ENCODE assay signal across 8 cellular contexts in the genomic region with DNA sequence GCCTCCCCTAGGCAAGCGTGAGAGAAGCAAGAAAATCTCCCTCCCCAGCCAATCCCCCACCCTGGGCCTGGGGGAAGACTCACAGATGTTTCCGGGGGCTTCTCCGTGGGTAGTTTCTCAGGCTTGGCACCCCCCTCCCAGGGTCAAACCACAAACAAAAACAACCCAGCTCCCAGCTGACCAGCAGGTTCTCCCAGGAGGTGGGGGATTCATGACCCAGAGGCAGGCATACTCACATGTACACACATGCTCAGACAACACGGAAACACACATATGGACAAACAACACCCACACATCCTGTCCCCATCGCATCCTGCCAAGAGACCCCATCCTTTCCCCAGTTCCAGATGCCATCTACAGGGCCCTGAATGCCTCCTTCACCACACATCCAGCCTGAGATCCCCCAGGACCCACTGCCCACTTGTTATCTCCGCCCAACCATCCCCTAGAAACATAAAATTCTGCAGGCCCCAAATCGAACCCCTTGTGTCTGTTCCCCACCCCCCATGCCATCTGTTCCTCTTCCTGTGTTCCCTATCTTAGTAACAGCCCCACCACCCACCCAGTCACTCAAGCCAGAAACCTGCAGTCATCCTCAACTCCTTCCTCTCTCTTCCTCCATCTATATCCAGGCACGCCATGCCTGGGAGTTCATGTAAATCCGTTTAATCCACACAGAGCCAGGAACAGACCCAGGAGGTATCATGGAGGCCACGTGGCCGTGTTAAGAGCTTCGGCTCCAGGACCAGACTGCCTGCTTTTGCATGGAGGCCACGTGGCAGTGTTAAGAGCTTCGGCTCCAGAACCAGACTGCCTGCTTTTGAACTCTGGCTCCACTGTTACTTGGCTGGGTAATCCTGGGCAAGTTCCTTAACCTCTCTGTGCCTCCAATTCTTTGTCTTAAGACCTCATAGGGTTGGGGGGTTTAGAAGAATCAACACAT. TPM values are rescaled to one million over a fixed set of nuclear protein-coding genes. Genes with fewer than 3 reads are reported as not detected.
DNase-seq lines count a peak whose midpoint lies in the region; ATAC-seq and TF ChIP-seq lines count a peak whose summit lies in the region.

No MANE protein-coding gene starts in this region.

- ATAC-seq in heart right ventricle (no peak), left ventricle myocardium superior (no peak), HG02885 (IDR thresholded peaks at IDR 0.05; ENCODE audit: poor library complexity, unreplicated experiment) (peak; percentile 14)

- peak overlapping the region; percentile 99 for H3K27ac Mint-ChIP-seq in osteocyte (ENCODE audit: unreplicated experiment)

- peak overlapping the region; percentile 70 for H3K4me3 Mint-ChIP-seq in osteocyte (ENCODE audit: unreplicated experiment)

- H3K9me2 ChIP-seq in SU-DHL-6 (replicated peaks; ENCODE audit: insufficient read depth, low read length) = no peaks in the 10 kb centered on the region

- no peaks in the 10 kb centered on the region; the same call in 1 of the 2 replicates for H3K79me2 ChIP-seq in SU-DHL-6 (ENCODE audit: insufficient read depth, low read length)

- H3K27me3 Mint-ChIP-seq in osteocyte (ENCODE audit: unreplicated experiment) = no peaks in the 10 kb centered on the region

- H3K4me1 ChIP-seq in heart right ventricle (peaks cover 43 to 84% (median 69%) of the 10 kb centered on the region in 9 donors), endocrine pancreas (ENCODE audit: control insufficient read depth, insufficient read depth, low read length) (peaks cover 17% of the 10 kb centered on the region)

- DNase-seq in heart right ventricle (no peak), left ventricle myocardium superior (no peak), osteocyte (ENCODE audit: extremely low spot score, unreplicated experiment) (no peak), mesenteric fat pad (ENCODE audit: low spot score) (no peak), H4 (ENCODE audit: low spot score) (no peak)

- H3K27ac ChIP-seq in heart right ventricle (peak overlapping the region in 9 of 10 donors; percentile 24 to 100 (median 77)), SU-DHL-6 (ENCODE audit: low read depth, low read length) (peak overlapping the region; percentile 5; the same call in 1 of the 2 replicates)

- no peak overlapping the region for H2AFZ ChIP-seq in SU-DHL-6 (ENCODE audit: low read depth, low read length, severe bottlenecking)

- H3K9ac ChIP-seq in SU-DHL-6 (ENCODE audit: low read length) = peak overlapping the region; percentile 2; the same call in 1 of the 2 replicates
- H3K9ac ChIP-seq in endocrine pancreas (ENCODE audit: control insufficient read depth, insufficient read depth, low read length) = peak overlapping the region; percentile 31

- 40 to 49% methylated on average over 14 of the region's 14 CpGs for WGBS in heart right ventricle, 2 donors

- no peaks in the 10 kb centered on the region for H4K20me1 ChIP-seq in SU-DHL-6 (ENCODE audit: low read depth, low read length)

- peaks cover 80% of the 10 kb centered on the region for H3K4me1 Mint-ChIP-seq in osteocyte (ENCODE audit: unreplicated experiment)

- H3K36me3 ChIP-seq in heart right ventricle = peaks cover 0 to 34% (median 29%) of the 10 kb centered on the region in 9 donors
- no peaks in the 10 kb centered on the region for H3K36me3 ChIP-seq in SU-DHL-6 (ENCODE audit: low read length)
- H3K36me3 ChIP-seq in endocrine pancreas (ENCODE audit: control insufficient read depth, insufficient read depth, low read length) = peaks cover 18% of the 10 kb centered on the region

- H3K9me3 ChIP-seq in heart right ventricle = no peaks in the 10 kb centered on the region
- H3K9me3 ChIP-seq in SU-DHL-6 (ENCODE audit: insufficient read depth, low read length) = no peaks in the 10 kb centered on the region
- no peaks in the 10 kb centered on the region for H3K9me3 ChIP-seq in endocrine pancreas (ENCODE audit: control insufficient read depth, low read length)

- H3K27me3 ChIP-seq in heart right ventricle (no peaks in the 10 kb centered on the region), SU-DHL-6 (ENCODE audit: low read length) (no peaks in the 10 kb centered on the region), endocrine pancreas (ENCODE audit: control insufficient read depth, insufficient read depth, low read length) (no peaks in the 10 kb centered on the region)

- no peaks in the 10 kb centered on the region for H3K9me3 Mint-ChIP-seq in osteocyte (ENCODE audit: unreplicated experiment)

- intact Hi-C loops in heart right ventricle (cut with DNase I) = loop anchor here in 2 of 10 donors (5.0 to 10.0 kb wide), 2 partner anchors 39 to 236 kb away; a partner anchor contains a TSS
- intact Hi-C loops in left ventricle myocardium superior (cut with micrococcal nuclease) = no loop called here

- peak overlapping the region in 7 of 10 donors; percentile 13 to 34 (median 18) for H3K4me3 ChIP-seq in heart right ventricle
- H3K4me3 ChIP-seq in SU-DHL-6 (ENCODE audit: insufficient read depth, low read length, poor library complexity, severe bottlenecking) = no peak overlapping the region
- H3K4me3 ChIP-seq in endocrine pancreas (ENCODE audit: control insufficient read depth, insufficient read depth, low read length) = peak overlapping the region; percentile 81

- H3K4me2 ChIP-seq in SU-DHL-6 (ENCODE audit: low read depth, low read length, poor library complexity, severe bottlenecking) = peak overlapping the region; percentile 32

- no peak for TF ChIP-seq CTCF in heart right ventricle (IDR thresholded peaks at IDR 0.05)
- no peak for TF ChIP-seq CTCF in SU-DHL-6 (IDR thresholded peaks at IDR 0.05; ENCODE audit: insufficient read depth, low read length, poor library complexity, severe bottlenecking)
- no peak for TF ChIP-seq CTCF in osteocyte (IDR thresholded peaks at IDR 0.05)

- H3F3A ChIP-seq in SU-DHL-6 (ENCODE audit: insufficient read depth) = no peaks in the 10 kb centered on the region

- peaks cover 21% of the 10 kb centered on the region for H3K36me3 Mint-ChIP-seq in osteocyte (ENCODE audit: unreplicated experiment)

RNA-seq across cellular contexts. Expression of a gene that starts 5.0 kb away (rescaled TPM):
- total RNA-seq in heart right ventricle (10 to 100 TPM in 9 of 10 donors, 1 to 10 TPM in 1; 7.4 to 46.3 (median 17.7) TPM), left ventricle myocardium superior (11.2 TPM), osteocyte (12.8 and 15.1 TPM in 2 replicates), mesenteric fat pad (130 TPM)
- polyA plus RNA-seq in heart right ventricle = 10 to 100 TPM; 14.1 to 28.1 TPM
- total RNA-seq in H4 (2014; rRNA removed; shearing (Covaris generic)) = 3.8 and 4.3 TPM in 2 replicates

RNA-seq across cellular contexts. Expression of a gene that starts 40.9 kb away (rescaled TPM):
- total RNA-seq in heart right ventricle (1 to 10 TPM; 1.1 to 3.1 (median 1.5) TPM), left ventricle myocardium superior (1.1 TPM), osteocyte (8.7 and 10.3 TPM in 2 replicates), mesenteric fat pad (3.1 TPM)
- polyA plus RNA-seq in heart right ventricle = 1 to 10 TPM in 1 of 2 donors, under 1 TPM in 1; 0.80 to 7.5 TPM
- 0.25 and 0.35 TPM in 2 replicates for total RNA-seq in H4 (2014; rRNA removed; shearing (Covaris generic))

RNA-seq across cellular contexts. Expression of a gene that starts 41.0 kb away (rescaled TPM):
- 10 to 100 TPM; 35.8 to 54.2 (median 41.1) TPM for total RNA-seq in heart right ventricle
- polyA plus RNA-seq in heart right ventricle = 10 to 100 TPM; 28.4 to 37.2 TPM
- total RNA-seq in left ventricle myocardium superior = 50.6 TPM
- 54.3 and 62.1 TPM in 2 replicates for total RNA-seq in osteocyte
- total RNA-seq in mesenteric fat pad = 58.7 TPM
- total RNA-seq in H4 (2014; rRNA removed; shearing (Covaris generic)) = 12.3 and 24.4 TPM in 2 replicates

RNA-seq across cellular contexts. Expression of a gene that starts 44.0 kb away (rescaled TPM):
- 1,000 to 10,000 TPM in 2 of 10 donors, 100 to 1,000 TPM in 8; 277 to 1,691 (median 608) TPM for total RNA-seq in heart right ventricle
- polyA plus RNA-seq in heart right ventricle = 100 to 1,000 TPM; 404 to 586 TPM
- 263 TPM for total RNA-seq in left ventricle myocardium superior
- not detected in 2 replicates for total RNA-seq in osteocyte
- 0.10 TPM for total RNA-seq in mesenteric fat pad
- not detected in 2 replicates for total RNA-seq in H4 (2014; rRNA removed; shearing (Covaris generic))
